ENCODE assay signal across 9 cellular contexts in the genomic region with DNA sequence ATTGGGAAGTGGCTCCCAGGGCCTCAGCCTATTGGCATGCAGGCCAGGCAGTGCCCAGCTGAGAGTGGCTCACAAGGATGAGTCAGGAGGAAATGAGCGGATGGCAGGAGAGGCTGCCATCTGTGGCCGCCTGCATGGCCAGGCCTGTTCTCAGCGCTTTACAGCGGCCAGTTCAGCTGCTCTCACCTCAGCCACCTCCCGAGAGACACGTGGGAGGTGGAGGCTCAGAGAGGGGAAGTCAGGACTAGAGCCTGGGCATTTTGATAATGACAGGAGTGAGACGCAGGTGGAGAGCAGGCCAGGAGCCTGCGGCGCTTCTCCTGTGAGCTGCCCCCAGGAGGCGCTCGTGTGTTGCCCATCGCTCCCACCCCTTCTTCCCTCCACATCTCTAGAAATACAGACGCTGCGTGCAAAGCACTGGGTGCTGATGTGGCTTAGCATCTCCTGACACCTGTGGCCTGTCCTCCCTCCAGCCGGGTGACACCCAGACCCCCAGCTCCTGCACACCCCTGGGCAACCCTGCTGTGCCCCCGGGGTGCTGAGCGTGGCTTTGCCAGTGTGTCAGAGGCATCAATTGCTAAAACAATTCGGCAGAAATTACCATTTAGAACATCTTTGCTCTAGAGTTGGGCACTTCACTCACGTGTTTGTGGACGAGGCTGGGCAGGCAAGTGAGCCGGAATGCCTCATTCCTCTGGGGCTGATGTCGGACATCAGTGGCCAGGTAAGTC. TPM values are rescaled to one million over a fixed set of nuclear protein-coding genes. Genes with fewer than 3 reads are reported as not detected.
DNase-seq lines count a peak whose midpoint lies in the region; ATAC-seq and TF ChIP-seq lines count a peak whose summit lies in the region.
"Had no signal": no experiment of that assay in that cellular context is flagged by ENCODE, and none has a peak within 500 bp of the region (broad histone marks: within the 10 kb centered on the region; RNA-seq: fewer than 3 reads in every experiment).

No MANE protein-coding gene starts in this region.

- no peak overlapping the region for H3K27ac Mint-ChIP-seq in activated CD4-positive, alpha-beta T cell treated with anti-CD3 and anti-CD28 coated beads, Interleukin-2, amount 10 ng/mL, durations not matched to agents 7 days and 5 days

- H3K4me3 ChIP-seq in AG09309 (ENCODE audit: control insufficient read depth, low read depth, low read length): no peak overlapping the region
- H3K4me3 ChIP-seq in dorsolateral prefrontal cortex: no peak overlapping the region
- H3K4me3 ChIP-seq in mucosa of descending colon: no peak overlapping the region
- H3K4me3 ChIP-seq: skin epidermis had no signal

- H3K4me3 Mint-ChIP-seq in activated CD4-positive, alpha-beta T cell treated with anti-CD3 and anti-CD28 coated beads, Interleukin-2, amount 10 ng/mL, durations not matched to agents 7 days and 5 days: no peak overlapping the region

- no peaks in the 10 kb centered on the region for H3K36me3 Mint-ChIP-seq in activated CD4-positive, alpha-beta T cell treated with anti-CD3 and anti-CD28 coated beads, Interleukin-2, amount 10 ng/mL, durations not matched to agents 7 days and 5 days (ENCODE audit: low read depth)

- CTCF ChIA-PET in activated CD4-positive, alpha-beta T cell treated with anti-CD3 and anti-CD28 coated beads, Interleukin-2, amount 10 ng/mL, durations not matched to agents 7 days and 5 days (lab: Charles Lee): interaction anchor here (0.6 to 2.4 kb wide), 12 partner anchors 9 to 252 kb away, joined by 3 to 8 read pairs (median 4); no protein-coding TSS in a partner anchor

- peaks cover 4% of the 10 kb centered on the region for H3K4me1 Mint-ChIP-seq in activated CD4-positive, alpha-beta T cell treated with anti-CD3 and anti-CD28 coated beads, Interleukin-2, amount 10 ng/mL, durations not matched to agents 7 days and 5 days

- ATAC-seq in mucosa of descending colon: peak; percentile 92
- no peak for ATAC-seq in HG03025 (IDR thresholded peaks at IDR 0.05; ENCODE audit: low FRiP score, unreplicated experiment)

- H3K9me3 Mint-ChIP-seq in activated CD4-positive, alpha-beta T cell treated with anti-CD3 and anti-CD28 coated beads, Interleukin-2, amount 10 ng/mL, durations not matched to agents 7 days and 5 days: no peaks in the 10 kb centered on the region

- no peaks in the 10 kb centered on the region for H3K27me3 Mint-ChIP-seq in activated CD4-positive, alpha-beta T cell treated with anti-CD3 and anti-CD28 coated beads, Interleukin-2, amount 10 ng/mL, durations not matched to agents 7 days and 5 days

- no peaks in the 10 kb centered on the region for H3K9me3 ChIP-seq in mucosa of descending colon

- POLR2A ChIA-PET in activated CD4-positive, alpha-beta T cell treated with anti-CD3 and anti-CD28 coated beads, Interleukin-2, amount 10 ng/mL, durations not matched to agents 7 days and 5 days (lab: Charles Lee): interaction anchor here (0.7 kb wide), 2 partner anchors 22 to 48 kb away, joined by 4 to 5 read pairs; no protein-coding TSS in a partner anchor

- DNase-seq in AG09309 (ENCODE audit: low read depth): no peak
- peak; percentile 87 for DNase-seq in GM19238 (ENCODE audit: insufficient read length, low spot score)
- peak; percentile 56 for DNase-seq in NCI-H510A (lab: John Stamatoyannopoulos, UW)
- DNase-seq in activated CD4-positive, alpha-beta T cell treated with anti-CD3 and anti-CD28 coated beads, Interleukin-2, amount 10 ng/mL, durations not matched to agents 7 days and 5 days: peak; percentile 78
- DNase-seq in dorsolateral prefrontal cortex: peak in 4 of 10 donors; percentile 30 to 90 (median 55)
- peak; percentile 73 to 79 (median 75) for DNase-seq in mucosa of descending colon
- DNase-seq in stimulated activated CD8-positive, alpha-beta memory T cell treated with anti-CD3 and anti-CD28 coated beads, Interleukin-7, amount 100 ng/mL, for 4 hours (ENCODE audit: low read depth in 2 of 2): peak; percentile 31 to 63

- H3K4me1 ChIP-seq in mucosa of descending colon (ENCODE audit: low read depth): no peaks in the 10 kb centered on the region

- H3K27ac ChIP-seq in dorsolateral prefrontal cortex: peak overlapping the region in 28 of 59 donors; percentile 25 to 89 (median 64)
- H3K27ac ChIP-seq: skin epidermis had no signal

- no peaks in the 10 kb centered on the region for H3K27me3 ChIP-seq in dorsolateral prefrontal cortex

- no peaks in the 10 kb centered on the region for H3K36me3 ChIP-seq in mucosa of descending colon (ENCODE audit: low read depth)

- TF ChIP-seq CTCF in AG09309 (IDR thresholded peaks at IDR 0.05; ENCODE audit: control insufficient read depth, insufficient read depth, low read depth, low read length, missing control alignments): peak; percentile 49
- TF ChIP-seq CTCF in dorsolateral prefrontal cortex (IDR thresholded peaks at IDR 0.05 in 54 of 56, conservative IDR thresholded peaks at IDR 0.05 in 2 of 56; ENCODE audit: low read depth in 1 of 56, partially characterized antibody in 56 of 56): peak in 54 of 56 donors; percentile 12 to 77 (median 54)
- peak; percentile 81 for TF ChIP-seq CTCF in mucosa of descending colon (IDR thresholded peaks at IDR 0.05)

- intact Hi-C loops in dorsolateral prefrontal cortex (cut with DNase I): loop anchor here in 1 of 2 donors (2.0 kb wide), 1 partner anchor 62 kb away; no protein-coding TSS in a partner anchor
- intact Hi-C loops in mucosa of descending colon (cut with DNase I, micrococcal nuclease): loop anchor here (5.0 kb wide), 1 partner anchor 63 kb away; no protein-coding TSS in a partner anchor

RNA-seq across cellular contexts. Expression of gene PANX2, which starts 21.4 kb away (rescaled TPM):
- total RNA-seq in activated CD4-positive, alpha-beta T cell treated with anti-CD3 and anti-CD28 coated beads, Interleukin-2, amount 10 ng/mL, durations not matched to agents 7 days and 5 days: under 1 TPM; 0.10 TPM
- total RNA-seq in dorsolateral prefrontal cortex (10 to 100 TPM; 14.2 to 93.7 (median 47.5) TPM), mucosa of descending colon (under 1 TPM in 1 of 3 donors, not detected in 2; 0.44 TPM)

RNA-seq across cellular contexts. Expression of gene TRABD, which starts 36.6 kb away (rescaled TPM):
- 100 to 1,000 TPM; 112 to 138 TPM for total RNA-seq in activated CD4-positive, alpha-beta T cell treated with anti-CD3 and anti-CD28 coated beads, Interleukin-2, amount 10 ng/mL, durations not matched to agents 7 days and 5 days
- total RNA-seq in dorsolateral prefrontal cortex (10 to 100 TPM in 119 of 120 experiments, 1 to 10 TPM in 1; 8.2 to 34.3 (median 18.0) TPM), mucosa of descending colon (10 to 100 TPM; 36.8 to 52.6 (median 42.7) TPM)

RNA-seq across cellular contexts. Expression of gene SELENOO, which starts 51.7 kb away (rescaled TPM):
- 10 to 100 TPM; 17.4 to 25.5 TPM for total RNA-seq in activated CD4-positive, alpha-beta T cell treated with anti-CD3 and anti-CD28 coated beads, Interleukin-2, amount 10 ng/mL, durations not matched to agents 7 days and 5 days
- 10 to 100 TPM; 21.8 to 41.6 (median 30.1) TPM for total RNA-seq in dorsolateral prefrontal cortex
- total RNA-seq in mucosa of descending colon: 10 to 100 TPM; 21.5 to 23.8 (median 23.1) TPM

RNA-seq across cellular contexts. Expression of gene MOV10L1, which starts 59.4 kb away (rescaled TPM):
- not detected for total RNA-seq in activated CD4-positive, alpha-beta T cell treated with anti-CD3 and anti-CD28 coated beads, Interleukin-2, amount 10 ng/mL, durations not matched to agents 7 days and 5 days
- total RNA-seq in dorsolateral prefrontal cortex: 1 to 10 TPM; 1.1 to 9.0 (median 3.6) TPM
- total RNA-seq in mucosa of descending colon: 1 to 10 TPM in 1 of 3 donors, under 1 TPM in 2; 0.29 to 1.0 (median 0.49) TPM

Comparison
In these comparisons a context has a peak if more than half of its experiments do, and no peak if none do; other contexts are left out.
1. RNA of gene PANX2, which starts 21.4 kb away (total RNA-seq): 14.2 to 93.7 TPM in dorsolateral prefrontal cortex; 0.10 TPM in activated CD4-positive, alpha-beta T cell treated with anti-CD3 and anti-CD28 coated beads, Interleukin-2, amount 10 ng/mL, durations not matched to agents 7 days and 5 days and 0.44 TPM in mucosa of descending colon; every median in the first group is over 10 times any median in the second.
2. Peak in every context shown above with its lines, with median percentiles within 50 percentile points of each other: CTCF ChIP-seq.